ENCODE assay signal across 8 cellular contexts in genomic region chr11:115170133-115170815, GRCh38.
DNase-seq lines count a peak whose midpoint lies in the region; ATAC-seq, FAIRE-seq and TF ChIP-seq lines count a peak whose summit lies in the region.

No MANE protein-coding gene starts in this region.

- ATAC-seq in HepG2 (peak; percentile 29; the same call in 1 of the 3 replicates), GM19397 (IDR thresholded peaks at IDR 0.05; ENCODE audit: unreplicated experiment) (no peak)

- no TSS peak for BruUV-seq in HepG2 (replicated peaks; lab: Mats Ljungman, UMichigan)

- TF ChIP-seq EP300 in HepG2 (IDR thresholded peaks at IDR 0.05; ENCODE audit: low read depth in 2 of 2, low read length in 2 of 2) (no peak), HepG2 (CRISPR knock-in tag; IDR thresholded peaks at IDR 0.05; ENCODE audit: borderline replicate concordance) (no peak)

- TF ChIP-seq CTCF in LNCaP clone FGC (IDR thresholded peaks at IDR 0.05; ENCODE audit: control insufficient read depth, extremely low read depth, insufficient read depth) (peak; percentile 66), astrocyte of the cerebellum (IDR thresholded peaks at IDR 0.05; ENCODE audit: low read depth, low read length, missing control alignments) (peak; percentile 73), HepG2 (CRISPR knock-in tag; IDR thresholded peaks at IDR 0.05) (peak; percentile 52)

- no peaks in the 10 kb centered on the region for H4K20me1 ChIP-seq in HepG2 (ENCODE audit: insufficient read depth, low read length)

- DNase-seq in activated gamma-delta T cell treated with Interleukin-2 at 50 U/mL for 16 hours (peak; percentile 11), activated gamma-delta T cell (lab: John Stamatoyannopoulos, UW) (no peak), LNCaP clone FGC (ENCODE audit: low read depth) (no peak), astrocyte of the cerebellum (ENCODE audit: low read depth) (peak; percentile 32), HepG2 (ENCODE audit: low spot score) (peak; percentile 18), NCI-H187 (lab: John Stamatoyannopoulos, UW) (no peak), dedifferentiated amniotic fluid mesenchymal stem cell (ENCODE audit: extremely low spot score) (no peak)

- H3K4me3 ChIP-seq in LNCaP clone FGC (ENCODE audit: low read depth, low read length) (no peak overlapping the region), astrocyte of the cerebellum (ENCODE audit: low read depth, low read length) (no peak overlapping the region), HepG2 (replicated peaks in 1 of 3; ENCODE audit: insufficient read depth in 1 of 3, low read depth in 2 of 3, low read length in 3 of 3) (no peak overlapping the region)

- intact Hi-C loops in HepG2 (cut with micrococcal nuclease; ENCODE audit: unreplicated experiment), result no loop called here

- 60% methylated on average over 8 of the region's 8 CpGs for WGBS in HepG2 (ENCODE audit: low lambda C conversion rate)

- H2AFZ ChIP-seq in HepG2 (ENCODE audit: low read length), result no peak overlapping the region

- no peak for TF ChIP-seq POLR2A in HepG2 (IDR thresholded peaks at IDR 0.05; ENCODE audit: insufficient read depth in 1 of 2, low read depth in 2 of 2, low read length in 2 of 2)

- no peak overlapping the region for H3K9ac ChIP-seq in HepG2 (ENCODE audit: insufficient read depth, low read depth, low read length)

- CTCF ChIA-PET in HepG2 (lab: Yijun Ruan, JAX; ENCODE audit: low intra/inter-chr PET ratio, low total read pairs), result no interaction called here

- no peaks in the 10 kb centered on the region for H3K9me3 ChIP-seq in HepG2 (ENCODE audit: low read length)

- H3K4me1 ChIP-seq in HepG2 (ENCODE audit: insufficient read depth, low read length), result no peaks in the 10 kb centered on the region

- POLR2A ChIA-PET in HepG2 (lab: Yijun Ruan, JAX), result no interaction called here

- no peak for TF ChIP-seq RAD21 in HepG2 (CRISPR knock-in tag; IDR thresholded peaks at IDR 0.05)

- no peak for FAIRE-seq in HepG2 (lab: Jason Lieb, UNC)

- in situ Hi-C loops in astrocyte of the cerebellum (cut with HindIII; ENCODE audit: low sequenced_read_pairs) (no loop called here), HepG2 (cut with HindIII; ENCODE audit: extremely low pct_ligation_motif_present, low pct_unique_long_range_greater_than_20kb) (no loop called here)

- 0 out of 5 replicates have a peak, but pooled peaks cover 0 to 3% of the 10 kb centered on the region in 2 experiments for H3K27me3 ChIP-seq in HepG2 (ENCODE audit: control insufficient read depth in 1 of 2, insufficient read depth in 2 of 2, low read length in 2 of 2)

- H3K27ac ChIP-seq in HepG2 (ENCODE audit: extremely low read length, insufficient read depth, low read length), result no peak overlapping the region

- H3K36me3 ChIP-seq in HepG2 (replicated peaks in 1 of 2; ENCODE audit: control insufficient read depth in 1 of 2, insufficient read depth in 2 of 2, low read length in 2 of 2), result peaks cover 2 to 10% of the 10 kb centered on the region in 2 experiments; a peak in 3 of 5 replicates

- H3K79me2 ChIP-seq in HepG2 (ENCODE audit: insufficient read depth, low read length), result no peaks in the 10 kb centered on the region

- H3K4me2 ChIP-seq in HepG2 (ENCODE audit: low read depth, low read length), result no peak overlapping the region

TF ChIP-seq in HepG2, 621 proteins besides CTCF, POLR2A, EP300 and RAD21:
- TF ChIP-seq RBM22 (optimal IDR thresholded peaks at IDR 0.05; ENCODE audit: low read length), result peak; percentile 55
- TF ChIP-seq ZNF740 (CRISPR knock-in tag; IDR thresholded peaks at IDR 0.05), result 0 out of 2 replicates have a peak, but pooled peaks have one; percentile 34
- peak; percentile 52 for TF ChIP-seq STAG1 (CRISPR knock-in tag; IDR thresholded peaks at IDR 0.05)
- TF ChIP-seq E2F5 (CRISPR knock-in tag; conservative IDR thresholded peaks at IDR 0.05), result no peak

Comparison
In these comparisons a context has a peak if more than half of its experiments do, and no peak if none do; other contexts are left out.
1. DNase-seq: peak in activated gamma-delta T cell treated with Interleukin-2 at 50 U/mL for 16 hours (single experiment), astrocyte of the cerebellum (single experiment) and HepG2 (single experiment); none in activated gamma-delta T cell (single experiment), LNCaP clone FGC (single experiment), NCI-H187 (0 of 2) and dedifferentiated amniotic fluid mesenchymal stem cell (single experiment).
2. Peak in every context shown above with its lines, with median percentiles within 50 percentile points of each other: CTCF ChIP-seq.